In genomic region chr3:100401674-100402036, GRCh38 we compare ENCODE assay signal across 8 cellular contexts. TPM values are rescaled to one million over a fixed set of nuclear protein-coding genes. Genes with fewer than 3 reads are reported as not detected.
A peak's percentile ranks its signal among the peaks of the same experiment; 100 is the strongest.
DNase-seq lines count a peak whose midpoint lies in the region; ATAC-seq and TF ChIP-seq lines count a peak whose summit lies in the region.

No MANE protein-coding gene starts in this region.

- intact Hi-C loops in activated T-helper 2 cell treated with anti-CD3 and anti-CD28 coated beads, Interferon-gamma antibody, Interleukin-2, Interleukin-4, amounts not matched to agents 10 μg/mL and 5 μg/mL and 100 μg/mL, durations not matched to agents 14 hours and 24 hours and 36 hours (cut with micrococcal nuclease), result loop anchor here (1.0 to 10.0 kb wide), 14 partner anchors 67 to 1847 kb away; partner anchors contain the start of genes NIT2, PCNP, TBC1D23 and TFG
- intact Hi-C loops in prostate gland (cut with DNase I), result loop anchor here (10.0 kb wide), 1 partner anchor 67 kb away; the partner anchor contains the start of gene NIT2
- intact Hi-C loops in uterus (cut with DNase I; ENCODE audit: low total_unique reads), result no loop called here

- H3K36me3 ChIP-seq in prostate gland (no peaks in the 10 kb centered on the region), uterus (no peaks in the 10 kb centered on the region)

- H3K27me3 ChIP-seq in prostate gland (replicated peaks; ENCODE audit: insufficient read depth) (no peaks in the 10 kb centered on the region), uterus (no peaks in the 10 kb centered on the region)

- peak overlapping the region; percentile 98 for H3K27ac Mint-ChIP-seq in activated T-helper 2 cell treated with anti-CD3 and anti-CD28 coated beads, Interferon-gamma antibody, Interleukin-2, Interleukin-4, amounts not matched to agents 10 μg/mL and 5 μg/mL and 100 μg/mL, durations not matched to agents 14 hours and 24 hours and 36 hours

- TF ChIP-seq CTCF in prostate gland (IDR thresholded peaks at IDR 0.05), result no peak
- no peak for TF ChIP-seq CTCF in uterus (IDR thresholded peaks at IDR 0.05)

- peaks cover 38% of the 10 kb centered on the region for H3K4me1 Mint-ChIP-seq in activated T-helper 2 cell treated with anti-CD3 and anti-CD28 coated beads, Interferon-gamma antibody, Interleukin-2, Interleukin-4, amounts not matched to agents 10 μg/mL and 5 μg/mL and 100 μg/mL, durations not matched to agents 14 hours and 24 hours and 36 hours (ENCODE audit: low read depth)

- peak; percentile 55 for DNase-seq in NCI-H2171 (lab: John Stamatoyannopoulos, UW)
- DNase-seq in NCI-H2171 treated with DMSO at 0.1 percent for 48 hours (lab: John Stamatoyannopoulos, UW), result no peak
- peak; percentile 72 for DNase-seq in NCI-H526 treated with DMSO at 0.1 percent for 48 hours (lab: John Stamatoyannopoulos, UW)
- no peak for DNase-seq in activated T-helper 2 cell treated with anti-CD3 and anti-CD28 coated beads, Interferon-gamma antibody, Interleukin-2, Interleukin-4, amounts not matched to agents 10 μg/mL and 5 μg/mL and 100 μg/mL, durations not matched to agents 14 hours and 24 hours and 36 hours (ENCODE audit: low spot score)
- peak; percentile 47 for DNase-seq in glomerular visceral epithelial cell (ENCODE audit: extremely low spot score)
- peak; percentile 24 for DNase-seq in prostate gland (ENCODE audit: low spot score)
- peak; percentile 38 to 40 for DNase-seq in uterus

- peaks cover 34% of the 10 kb centered on the region for H3K36me3 Mint-ChIP-seq in activated T-helper 2 cell treated with anti-CD3 and anti-CD28 coated beads, Interferon-gamma antibody, Interleukin-2, Interleukin-4, amounts not matched to agents 10 μg/mL and 5 μg/mL and 100 μg/mL, durations not matched to agents 14 hours and 24 hours and 36 hours (ENCODE audit: low read depth)

- 0% methylated on average over 23 of the region's 23 CpGs for WGBS in prostate gland

- peak overlapping the region; percentile 90 for H3K4me3 Mint-ChIP-seq in activated T-helper 2 cell treated with anti-CD3 and anti-CD28 coated beads, Interferon-gamma antibody, Interleukin-2, Interleukin-4, amounts not matched to agents 10 μg/mL and 5 μg/mL and 100 μg/mL, durations not matched to agents 14 hours and 24 hours and 36 hours (ENCODE audit: low read depth)

- ATAC-seq in HG02798 (IDR thresholded peaks at IDR 0.05; ENCODE audit: poor library complexity, unreplicated experiment), result peak; percentile 12

- no peaks in the 10 kb centered on the region for H3K27me3 Mint-ChIP-seq in activated T-helper 2 cell treated with anti-CD3 and anti-CD28 coated beads, Interferon-gamma antibody, Interleukin-2, Interleukin-4, amounts not matched to agents 10 μg/mL and 5 μg/mL and 100 μg/mL, durations not matched to agents 14 hours and 24 hours and 36 hours (ENCODE audit: low read depth)

- H3K4me3 ChIP-seq in prostate gland (peak overlapping the region; percentile 59 to 95), uterus (peak overlapping the region; percentile 50 to 76)

- no peaks in the 10 kb centered on the region for H3K9me3 ChIP-seq in prostate gland
- H3K9me3 ChIP-seq in uterus, result no peaks in the 10 kb centered on the region

- H3K4me1 ChIP-seq in prostate gland (replicated peaks) (no peaks in the 10 kb centered on the region), uterus (no peaks in the 10 kb centered on the region)

- H3K9me3 Mint-ChIP-seq in activated T-helper 2 cell treated with anti-CD3 and anti-CD28 coated beads, Interferon-gamma antibody, Interleukin-2, Interleukin-4, amounts not matched to agents 10 μg/mL and 5 μg/mL and 100 μg/mL, durations not matched to agents 14 hours and 24 hours and 36 hours, result peaks cover 13% of the 10 kb centered on the region

- H3K27ac ChIP-seq in prostate gland, result peak overlapping the region; percentile 83 to 89
- peak overlapping the region; percentile 86 to 87 for H3K27ac ChIP-seq in uterus

- TF ChIP-seq POLR2A in prostate gland (IDR thresholded peaks at IDR 0.05), result no peak
- TF ChIP-seq POLR2A in uterus (IDR thresholded peaks at IDR 0.05), result no peak

RNA-seq across cellular contexts. Expression of gene LNP1, which starts 0.3 kb away (rescaled TPM):
- 2.0 and 2.8 TPM in 2 replicates for total RNA-seq in activated T-helper 2 cell treated with anti-CD3 and anti-CD28 coated beads, Interferon-gamma antibody, Interleukin-2, Interleukin-4, amounts not matched to agents 10 μg/mL and 5 μg/mL and 100 μg/mL, durations not matched to agents 14 hours and 24 hours and 36 hours
- total RNA-seq in prostate gland, result 1 to 10 TPM in 1 of 2 donors, under 1 TPM in 1; 0.73 to 3.4 TPM
- 10 to 100 TPM in 1 of 4 donors, 1 to 10 TPM in 2, not detected in 1; 1.3 to 12.9 (median 4.4) TPM for total RNA-seq in uterus

RNA-seq across cellular contexts. Expression of gene TOMM70, which starts 0.8 kb away (rescaled TPM):
- 52.8 and 54.4 TPM in 2 replicates for total RNA-seq in activated T-helper 2 cell treated with anti-CD3 and anti-CD28 coated beads, Interferon-gamma antibody, Interleukin-2, Interleukin-4, amounts not matched to agents 10 μg/mL and 5 μg/mL and 100 μg/mL, durations not matched to agents 14 hours and 24 hours and 36 hours
- total RNA-seq in prostate gland (10 to 100 TPM; 34.0 to 36.1 TPM), uterus (10 to 100 TPM; 16.8 to 86.1 (median 35.9) TPM)

Comparison
In these comparisons a context has a peak if more than half of its experiments do, and no peak if none do; other contexts are left out.
1. DNase-seq: peak in NCI-H2171 (single experiment), NCI-H526 treated with DMSO at 0.1 percent for 48 hours (single experiment), glomerular visceral epithelial cell (single experiment), prostate gland (single experiment) and uterus (2 of 2); none in NCI-H2171 treated with DMSO at 0.1 percent for 48 hours (single experiment) and activated T-helper 2 cell treated with anti-CD3 and anti-CD28 coated beads, Interferon-gamma antibody, Interleukin-2, Interleukin-4, amounts not matched to agents 10 μg/mL and 5 μg/mL and 100 μg/mL, durations not matched to agents 14 hours and 24 hours and 36 hours (single experiment).